1 cellular context compared by ENCODE assay signal in the genomic region with DNA sequence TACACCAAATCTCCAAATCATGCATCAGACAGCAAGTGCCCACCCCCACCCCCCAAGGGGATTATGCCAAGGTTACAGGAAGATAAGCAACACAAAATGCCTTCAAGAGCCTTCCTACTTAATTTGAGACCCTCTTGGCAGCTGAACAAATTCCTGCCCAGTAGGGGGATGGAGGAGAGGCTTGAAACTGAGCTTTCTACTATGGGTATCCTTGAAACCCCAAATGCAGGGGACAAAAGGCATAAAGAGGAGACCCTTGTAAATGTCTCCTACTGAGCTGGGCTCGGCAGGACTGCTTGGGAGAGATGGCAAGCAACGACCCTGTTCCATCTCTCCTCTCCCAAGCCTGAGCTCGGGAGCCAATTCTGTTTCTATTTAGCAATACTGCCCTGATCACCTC.
TF ChIP-seq lines count a peak whose summit lies in the region.

No MANE protein-coding gene starts in this region.

TF ChIP-seq in neural cell, 6 proteins besides CTCF, POLR2A, EP300 and RAD21 (continued from another document):
- TF ChIP-seq, protein P1, sequence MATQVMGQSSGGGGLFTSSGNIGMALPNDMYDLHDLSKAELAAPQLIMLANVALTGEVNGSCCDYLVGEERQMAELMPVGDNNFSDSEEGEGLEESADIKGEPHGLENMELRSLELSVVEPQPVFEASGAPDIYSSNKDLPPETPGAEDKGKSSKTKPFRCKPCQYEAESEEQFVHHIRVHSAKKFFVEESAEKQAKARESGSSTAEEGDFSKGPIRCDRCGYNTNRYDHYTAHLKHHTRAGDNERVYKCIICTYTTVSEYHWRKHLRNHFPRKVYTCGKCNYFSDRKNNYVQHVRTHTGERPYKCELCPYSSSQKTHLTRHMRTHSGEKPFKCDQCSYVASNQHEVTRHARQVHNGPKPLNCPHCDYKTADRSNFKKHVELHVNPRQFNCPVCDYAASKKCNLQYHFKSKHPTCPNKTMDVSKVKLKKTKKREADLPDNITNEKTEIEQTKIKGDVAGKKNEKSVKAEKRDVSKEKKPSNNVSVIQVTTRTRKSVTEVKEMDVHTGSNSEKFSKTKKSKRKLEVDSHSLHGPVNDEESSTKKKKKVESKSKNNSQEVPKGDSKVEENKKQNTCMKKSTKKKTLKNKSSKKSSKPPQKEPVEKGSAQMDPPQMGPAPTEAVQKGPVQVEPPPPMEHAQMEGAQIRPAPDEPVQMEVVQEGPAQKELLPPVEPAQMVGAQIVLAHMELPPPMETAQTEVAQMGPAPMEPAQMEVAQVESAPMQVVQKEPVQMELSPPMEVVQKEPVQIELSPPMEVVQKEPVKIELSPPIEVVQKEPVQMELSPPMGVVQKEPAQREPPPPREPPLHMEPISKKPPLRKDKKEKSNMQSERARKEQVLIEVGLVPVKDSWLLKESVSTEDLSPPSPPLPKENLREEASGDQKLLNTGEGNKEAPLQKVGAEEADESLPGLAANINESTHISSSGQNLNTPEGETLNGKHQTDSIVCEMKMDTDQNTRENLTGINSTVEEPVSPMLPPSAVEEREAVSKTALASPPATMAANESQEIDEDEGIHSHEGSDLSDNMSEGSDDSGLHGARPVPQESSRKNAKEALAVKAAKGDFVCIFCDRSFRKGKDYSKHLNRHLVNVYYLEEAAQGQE (IDR thresholded peaks at IDR 0.05; ENCODE audit: borderline replicate concordance): no peak
